In genomic region chr3:184361932-184362667, GRCh38 we compare ENCODE assay signal across 7 cellular contexts. TPM values are rescaled to one million over a fixed set of nuclear protein-coding genes. Genes with fewer than 3 reads are reported as not detected.
A peak's percentile ranks its signal among the peaks of the same experiment; 100 is the strongest.
DNase-seq lines count a peak whose midpoint lies in the region; ATAC-seq, FAIRE-seq and TF ChIP-seq lines count a peak whose summit lies in the region.

No MANE protein-coding gene starts in this region.

- peak overlapping the region; percentile 97 for H3K27ac ChIP-seq in fibroblast of lung (ENCODE audit: insufficient read depth, low read length)
- peak overlapping the region; percentile 96 to 98 for H3K27ac ChIP-seq in testis

- DNase-seq in GM12891 (ENCODE audit: insufficient read length, low spot score) (no peak), NCI-H748 (lab: John Stamatoyannopoulos, UW; ENCODE audit: unreplicated experiment) (peak; percentile 74), fibroblast of lung (ENCODE audit: low read depth in 2 of 2) (peak in 1 of 2 donors; percentile 68), nephron progenitor cell (peak; percentile 63), testis (peak; percentile 86)
- DNase-seq in activated T-cell treated with anti-CD3 and anti-CD28 coated beads, Interleukin-2, amount 50 U/mL, for 24 hours, result peak; percentile 81

- WGBS in testis, 2 donors, result 0 to 1% methylated on average over 28 to 38 of the region's 38 CpGs

- H3K27me3 Mint-ChIP-seq in activated T-cell treated with anti-CD3 and anti-CD28 coated beads, Interleukin-2, amount 50 U/mL, for 24 hours, result no peaks in the 10 kb centered on the region
- peaks cover 8% of the 10 kb centered on the region for H3K27me3 Mint-ChIP-seq in nephron progenitor cell (ENCODE audit: low read depth, poor library complexity)

- ATAC-seq in HG03025 (IDR thresholded peaks at IDR 0.05; ENCODE audit: low FRiP score, unreplicated experiment), result peak; percentile 17

- H3K36me3 ChIP-seq in fibroblast of lung (ENCODE audit: control insufficient read depth, insufficient read depth, low read length), result peaks cover 4% of the 10 kb centered on the region
- H3K36me3 ChIP-seq in testis (ENCODE audit: low read depth, missing control alignments), result no peaks in the 10 kb centered on the region

- peaks cover 16% of the 10 kb centered on the region for H3K79me2 ChIP-seq in fibroblast of lung (ENCODE audit: control insufficient read depth, insufficient read depth, low read length)

- H3K4me1 ChIP-seq in fibroblast of lung (ENCODE audit: control insufficient read depth, extremely low read depth, insufficient read depth, low read length) (peaks cover 6% of the 10 kb centered on the region), testis (peaks cover 45% of the 10 kb centered on the region)

- H3K4me1 Mint-ChIP-seq in activated T-cell treated with anti-CD3 and anti-CD28 coated beads, Interleukin-2, amount 50 U/mL, for 24 hours (ENCODE audit: low read depth), result peaks cover 31% of the 10 kb centered on the region
- peaks cover 51% of the 10 kb centered on the region for H3K4me1 Mint-ChIP-seq in nephron progenitor cell

- H3K4me3 ChIP-seq in fibroblast of lung (replicated peaks in 1 of 4; ENCODE audit: control extremely low read depth in 1 of 4, insufficient read depth in 1 of 4, low read depth in 3 of 4, low read length in 4 of 4), result peak overlapping the region; percentile 84 to 93 (median 86)
- peak overlapping the region; percentile 85 to 86 for H3K4me3 ChIP-seq in testis

- peak overlapping the region; percentile 94 for H3K27ac Mint-ChIP-seq in activated T-cell treated with anti-CD3 and anti-CD28 coated beads, Interleukin-2, amount 50 U/mL, for 24 hours
- H3K27ac Mint-ChIP-seq in nephron progenitor cell, result peak overlapping the region; percentile 99

- no peaks in the 10 kb centered on the region for H3K9me3 Mint-ChIP-seq in activated T-cell treated with anti-CD3 and anti-CD28 coated beads, Interleukin-2, amount 50 U/mL, for 24 hours
- H3K9me3 Mint-ChIP-seq in nephron progenitor cell, result no peaks in the 10 kb centered on the region

- peak; percentile 59 for FAIRE-seq in GM12891 (lab: Jason Lieb, UNC)

- no peaks in the 10 kb centered on the region for H3K9me3 ChIP-seq in fibroblast of lung (ENCODE audit: control insufficient read depth, insufficient read depth, low read depth, low read length)
- H3K9me3 ChIP-seq in testis, result no peaks in the 10 kb centered on the region

- H3K27me3 ChIP-seq in fibroblast of lung (ENCODE audit: control insufficient read depth, insufficient read depth, low read length), result no peaks in the 10 kb centered on the region
- no peaks in the 10 kb centered on the region for H3K27me3 ChIP-seq in testis

- peaks cover 42% of the 10 kb centered on the region for H3K36me3 Mint-ChIP-seq in activated T-cell treated with anti-CD3 and anti-CD28 coated beads, Interleukin-2, amount 50 U/mL, for 24 hours (ENCODE audit: low read depth)
- peaks cover 25% of the 10 kb centered on the region for H3K36me3 Mint-ChIP-seq in nephron progenitor cell (ENCODE audit: low read depth)

- no peak for TF ChIP-seq POLR2A in GM12891 (IDR thresholded peaks at IDR 0.05; ENCODE audit: low read depth, low read length)
- no peak for TF ChIP-seq POLR2A in testis (IDR thresholded peaks at IDR 0.05)

- intact Hi-C loops in testis (cut with DNase I; ENCODE audit: low total_unique reads), result loop anchor here (10.0 kb wide), 1 partner anchor 47 kb away; the partner anchor contains the start of gene EIF4G1

- H3K4me3 Mint-ChIP-seq in activated T-cell treated with anti-CD3 and anti-CD28 coated beads, Interleukin-2, amount 50 U/mL, for 24 hours, result peak overlapping the region; percentile 98
- peak overlapping the region; percentile 91 for H3K4me3 Mint-ChIP-seq in nephron progenitor cell

- peak overlapping the region; percentile 71 for H3K4me2 ChIP-seq in fibroblast of lung (ENCODE audit: extremely low read depth, insufficient read depth, low read length)

- H2AFZ ChIP-seq in fibroblast of lung (ENCODE audit: low read length), result peak overlapping the region; percentile 49

- TF ChIP-seq CTCF in fibroblast of lung (conservative IDR thresholded peaks at IDR 0.05 in 1 of 2, IDR thresholded peaks at IDR 0.05 in 1 of 2; ENCODE audit: low read depth in 1 of 2, low read length in 2 of 2) (no peak), nephron progenitor cell (IDR thresholded peaks at IDR 0.05) (no peak), testis (IDR thresholded peaks at IDR 0.05) (peak in 1 of 3 experiments; percentile 5)

- no peaks in the 10 kb centered on the region for H4K20me1 ChIP-seq in fibroblast of lung (ENCODE audit: control insufficient read depth, extremely low read depth, insufficient read depth, low read length)

- peak overlapping the region; percentile 96 for H3K9ac ChIP-seq in fibroblast of lung (ENCODE audit: insufficient read depth, low read length)

TF ChIP-seq in GM12891, 5 proteins besides CTCF, POLR2A, EP300 and RAD21:
- TF ChIP-seq POLR2AphosphoS5 (IDR thresholded peaks at IDR 0.05; ENCODE audit: low read depth, low read length) (no peak), PAX5 (IDR thresholded peaks at IDR 0.05; ENCODE audit: insufficient read depth, low read length, severe bottlenecking) (no peak), POU2F2 (IDR thresholded peaks at IDR 0.05; ENCODE audit: low read depth, low read length) (no peak), SPI1 (IDR thresholded peaks at IDR 0.05; ENCODE audit: low read depth, low read length) (no peak), TAF1 (IDR thresholded peaks at IDR 0.05; ENCODE audit: low read depth, low read length) (no peak)

RNA-seq across cellular contexts. Expression of gene POLR2H, which starts 0.6 kb away (rescaled TPM):
- 93.5 TPM for polyA plus RNA-seq in GM12891 (2012; ENCODE audit: low read depth, missing spikeins)
- total RNA-seq in fibroblast of lung (59.6 and 62.4 TPM in 2 replicates), testis (10 to 100 TPM; 65.0 to 76.4 TPM)
- polyA plus RNA-seq in fibroblast of lung (100 and 124 TPM in 2 replicates), testis (ENCODE audit: insufficient read depth, low read depth, low replicate concordance) (72.2 TPM)
- polyA plus RNA-seq in fibroblast of lung (2012), result 50.4 and 60.6 TPM in 2 replicates
- 41.5 and 47.6 TPM in 2 replicates for polyA minus RNA-seq in fibroblast of lung (ENCODE audit: low replicate concordance)

RNA-seq across cellular contexts. Expression of gene CLCN2, which starts 0.7 kb away (rescaled TPM):
- polyA plus RNA-seq in GM12891 (2012; ENCODE audit: low read depth, missing spikeins), result 0.73 TPM
- total RNA-seq in fibroblast of lung (1.8 and 3.1 TPM in 2 replicates), testis (100 to 1,000 TPM in 1 of 2 donors, 10 to 100 TPM in 1; 98.2 to 118 TPM)
- polyA plus RNA-seq in fibroblast of lung (0.93 and 1.7 TPM in 2 replicates), testis (ENCODE audit: insufficient read depth, low read depth, low replicate concordance) (46.7 TPM)
- 0.92 and 1.9 TPM in 2 replicates for polyA plus RNA-seq in fibroblast of lung (2012)
- polyA minus RNA-seq in fibroblast of lung (ENCODE audit: low replicate concordance), result 1.3 and 5.4 TPM in 2 replicates

RNA-seq across cellular contexts. Expression of gene THPO, which starts 15.9 kb away (rescaled TPM):
- polyA plus RNA-seq in GM12891 (2012; ENCODE audit: low read depth, missing spikeins), result not detected
- total RNA-seq in fibroblast of lung (0.50 and 0.51 TPM in 2 replicates), testis (under 1 TPM; 0.71 to 0.93 TPM)
- polyA plus RNA-seq in fibroblast of lung (0.16 and 0.27 TPM in 2 replicates), testis (ENCODE audit: insufficient read depth, low read depth, low replicate concordance) (7.6 TPM)
- polyA plus RNA-seq in fibroblast of lung (2012), result 0.16 and 0.45 TPM in 2 replicates
- 0.59 TPM in 1 of 2 replicates, not detected in the other for polyA minus RNA-seq in fibroblast of lung (ENCODE audit: low replicate concordance)

RNA-seq across cellular contexts. Expression of gene CHRD, which starts 17.8 kb away (rescaled TPM):
- polyA plus RNA-seq in GM12891 (2012; ENCODE audit: low read depth, missing spikeins), result 0.05 TPM
- total RNA-seq in fibroblast of lung, result 1.3 and 4.8 TPM in 2 replicates
- polyA plus RNA-seq in fibroblast of lung, result 0.46 and 1.3 TPM in 2 replicates
- polyA plus RNA-seq in fibroblast of lung (2012), result 1.6 and 2.4 TPM in 2 replicates
- polyA minus RNA-seq in fibroblast of lung (ENCODE audit: low replicate concordance), result 0.07 and 1.9 TPM in 2 replicates
- 1 to 10 TPM; 3.5 to 4.3 TPM for total RNA-seq in testis
- 4.3 TPM for polyA plus RNA-seq in testis (ENCODE audit: insufficient read depth, low read depth, low replicate concordance)

RNA-seq across cellular contexts. Expression of gene FAM131A, which starts 24.7 kb away (rescaled TPM):
- polyA plus RNA-seq in GM12891 (2012; ENCODE audit: low read depth, missing spikeins), result 2.1 TPM
- 18.5 and 22.3 TPM in 2 replicates for total RNA-seq in fibroblast of lung
- polyA plus RNA-seq in fibroblast of lung, result 9.3 and 13.4 TPM in 2 replicates
- polyA plus RNA-seq in fibroblast of lung (2012), result 8.2 and 15.1 TPM in 2 replicates
- polyA minus RNA-seq in fibroblast of lung (ENCODE audit: low replicate concordance), result 12.5 and 18.4 TPM in 2 replicates
- total RNA-seq in testis, result 10 to 100 TPM; 75.9 to 77.2 TPM
- 28.1 TPM for polyA plus RNA-seq in testis (ENCODE audit: insufficient read depth, low read depth, low replicate concordance)

Comparison
In these comparisons a context has a peak if more than half of its experiments do, and no peak if none do; other contexts are left out.
1. RNA of gene CLCN2, which starts 0.7 kb away (total RNA-seq): 98.2 to 118 TPM in testis; 1.8 to 3.1 TPM in fibroblast of lung; every median in the first group is over 10 times any median in the second.